In the genomic region with DNA sequence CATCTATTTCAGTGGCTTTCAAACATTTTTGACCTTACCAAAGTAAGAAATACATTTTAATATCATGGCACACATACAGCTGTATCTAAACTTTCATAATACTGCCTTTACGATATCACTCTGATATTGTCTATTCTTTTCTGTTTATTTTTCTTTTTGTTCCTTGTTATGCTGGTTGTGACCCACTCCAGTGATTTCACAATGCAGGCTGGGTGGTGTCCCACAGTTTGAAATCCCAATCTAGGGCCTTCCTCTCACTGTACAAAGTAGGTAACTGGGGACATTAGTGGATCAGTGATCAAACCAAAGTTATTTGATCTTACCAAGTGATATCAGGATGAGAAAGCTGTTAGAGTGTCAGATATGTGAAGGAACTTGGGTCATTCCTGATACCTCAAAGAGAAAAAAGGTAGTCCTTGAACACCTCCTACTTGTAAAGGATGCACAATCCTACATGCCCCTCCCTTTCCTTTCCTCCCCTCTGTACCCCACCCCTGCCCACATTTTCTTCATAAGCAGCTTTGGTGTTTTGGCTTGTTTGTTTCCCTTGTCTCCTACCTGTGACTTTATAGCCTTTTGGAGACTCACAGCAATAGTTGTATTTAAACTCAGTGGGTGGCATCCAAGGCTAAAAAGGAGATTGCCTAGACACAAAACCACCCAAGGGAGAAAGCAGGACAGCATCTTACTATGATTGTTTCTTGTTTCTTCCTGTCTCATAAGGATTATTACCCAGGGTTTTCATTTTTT, we compare ENCODE assay signal across 1 cellular context.
TF ChIP-seq lines count a peak whose summit lies in the region.

No MANE protein-coding gene starts in this region.

TF ChIP-seq in HEK293, 187 proteins besides CTCF, POLR2A, EP300 and RAD21 (continued from another document):
- TF ChIP-seq, protein P1, sequence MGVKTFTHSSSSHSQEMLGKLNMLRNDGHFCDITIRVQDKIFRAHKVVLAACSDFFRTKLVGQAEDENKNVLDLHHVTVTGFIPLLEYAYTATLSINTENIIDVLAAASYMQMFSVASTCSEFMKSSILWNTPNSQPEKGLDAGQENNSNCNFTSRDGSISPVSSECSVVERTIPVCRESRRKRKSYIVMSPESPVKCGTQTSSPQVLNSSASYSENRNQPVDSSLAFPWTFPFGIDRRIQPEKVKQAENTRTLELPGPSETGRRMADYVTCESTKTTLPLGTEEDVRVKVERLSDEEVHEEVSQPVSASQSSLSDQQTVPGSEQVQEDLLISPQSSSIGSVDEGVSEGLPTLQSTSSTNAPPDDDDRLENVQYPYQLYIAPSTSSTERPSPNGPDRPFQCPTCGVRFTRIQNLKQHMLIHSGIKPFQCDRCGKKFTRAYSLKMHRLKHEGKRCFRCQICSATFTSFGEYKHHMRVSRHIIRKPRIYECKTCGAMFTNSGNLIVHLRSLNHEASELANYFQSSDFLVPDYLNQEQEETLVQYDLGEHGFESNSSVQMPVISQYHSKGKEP (tag by site-specific recombination; IDR thresholded peaks at IDR 0.05) = no peak
